ENCODE assay signal across 1 cellular context in genomic region chr14:50521912-50522341, GRCh38.
TF ChIP-seq lines count a peak whose summit lies in the region.

No MANE protein-coding gene starts in this region.

TF ChIP-seq in GM23338, 12 proteins besides CTCF, POLR2A, EP300 and RAD21:
- TF ChIP-seq REST (IDR thresholded peaks at IDR 0.05; ENCODE audit: unreplicated experiment) (no peak), EZH2phosphoT487 (IDR thresholded peaks at IDR 0.05; ENCODE audit: unreplicated experiment) (no peak), STAT1 (IDR thresholded peaks at IDR 0.05; ENCODE audit: unreplicated experiment) (no peak), EZH2 (IDR thresholded peaks at IDR 0.05; ENCODE audit: low read depth, unreplicated experiment) (no peak), JUNB (IDR thresholded peaks at IDR 0.05; ENCODE audit: unreplicated experiment) (no peak), POLR2AphosphoS5 (IDR thresholded peaks at IDR 0.05; ENCODE audit: low read depth) (no peak), ZNF114 (CRISPR knock-in tag; IDR thresholded peaks at IDR 0.05) (no peak), NANOG (IDR thresholded peaks at IDR 0.05; ENCODE audit: borderline replicate concordance) (no peak), CREB1 (CRISPR knock-in tag; IDR thresholded peaks at IDR 0.05; ENCODE audit: low read depth) (no peak), ZNF331 (CRISPR knock-in tag; IDR thresholded peaks at IDR 0.05; ENCODE audit: low read depth) (no peak), ZNF462 (CRISPR knock-in tag; IDR thresholded peaks at IDR 0.05) (no peak)
- TF ChIP-seq, protein P1, sequence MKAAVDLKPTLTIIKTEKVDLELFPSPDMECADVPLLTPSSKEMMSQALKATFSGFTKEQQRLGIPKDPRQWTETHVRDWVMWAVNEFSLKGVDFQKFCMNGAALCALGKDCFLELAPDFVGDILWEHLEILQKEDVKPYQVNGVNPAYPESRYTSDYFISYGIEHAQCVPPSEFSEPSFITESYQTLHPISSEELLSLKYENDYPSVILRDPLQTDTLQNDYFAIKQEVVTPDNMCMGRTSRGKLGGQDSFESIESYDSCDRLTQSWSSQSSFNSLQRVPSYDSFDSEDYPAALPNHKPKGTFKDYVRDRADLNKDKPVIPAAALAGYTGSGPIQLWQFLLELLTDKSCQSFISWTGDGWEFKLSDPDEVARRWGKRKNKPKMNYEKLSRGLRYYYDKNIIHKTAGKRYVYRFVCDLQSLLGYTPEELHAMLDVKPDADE (IDR thresholded peaks at IDR 0.05), result no peak
